Comparison of ENCODE assay signal across 20 cellular contexts in genomic region chr13:94090773-94091172, GRCh38.
DNase-seq lines count a peak whose midpoint lies in the region; ATAC-seq and TF ChIP-seq lines count a peak whose summit lies in the region.
"Had no signal": no experiment of that assay in that cellular context is flagged by ENCODE, and none has a peak within 500 bp of the region (broad histone marks: within the 10 kb centered on the region; RNA-seq: fewer than 3 reads in every experiment).

No MANE protein-coding gene starts in this region.

- no peak for TF ChIP-seq POLR2A in right lobe of liver (IDR thresholded peaks at IDR 0.05)

- no peak for TF ChIP-seq CTCF in heart right ventricle (IDR thresholded peaks at IDR 0.05)
- TF ChIP-seq CTCF in choroid plexus epithelial cell (conservative IDR thresholded peaks at IDR 0.05; ENCODE audit: low read depth, low read length) = no peak
- no peak for TF ChIP-seq CTCF in right lobe of liver (IDR thresholded peaks at IDR 0.05)
- no peak for TF ChIP-seq CTCF in tibial artery (IDR thresholded peaks at IDR 0.05)

- no peaks in the 10 kb centered on the region for H3K4me1 ChIP-seq in right cardiac atrium (ENCODE audit: control insufficient read depth, insufficient read depth, low read length)
- no peaks in the 10 kb centered on the region for H3K4me1 ChIP-seq in heart right ventricle
- no peaks in the 10 kb centered on the region for H3K4me1 ChIP-seq in right lobe of liver
- no peaks in the 10 kb centered on the region for H3K4me1 ChIP-seq in tibial artery
- H3K4me1 ChIP-seq: HAP-1 had no signal

- H3K36me3 ChIP-seq in heart right ventricle (no peaks in the 10 kb centered on the region), right lobe of liver (no peaks in the 10 kb centered on the region), tibial artery (no peaks in the 10 kb centered on the region)
- H3K36me3 ChIP-seq: BE2C, HAP-1 had no signal

- WGBS in right cardiac atrium = 1% methylated on average over 1 of the region's 1 CpG
- WGBS in heart right ventricle, 2 donors = 1 to 41% methylated on average over 1 of the region's 1 CpG
- WGBS in right lobe of liver (ENCODE audit: insufficient coverage, low coverage, low lambda C conversion rate, missing lambda C conversion rate) = 7% methylated on average over 1 of the region's 1 CpG

- H3K27ac ChIP-seq in right cardiac atrium (ENCODE audit: low read length) = no peak overlapping the region
- no peak overlapping the region for H3K27ac ChIP-seq in heart right ventricle
- peak overlapping the region in 1 of 3 donors; percentile 17 for H3K27ac ChIP-seq in right lobe of liver
- H3K27ac ChIP-seq in tibial artery = peak overlapping the region in 1 of 2 donors; percentile 8
- H3K27ac ChIP-seq: KMS-11 had no signal

- H3K27me3 ChIP-seq in right cardiac atrium (ENCODE audit: control insufficient read depth, insufficient read depth) = no peaks in the 10 kb centered on the region
- no peaks in the 10 kb centered on the region for H3K27me3 ChIP-seq in heart right ventricle
- H3K27me3 ChIP-seq in right lobe of liver = no peaks in the 10 kb centered on the region
- no peaks in the 10 kb centered on the region for H3K27me3 ChIP-seq in tibial artery
- H3K27me3 ChIP-seq: BE2C had no signal

- H3K9me3 ChIP-seq in right cardiac atrium (ENCODE audit: control insufficient read depth, low read length) (no peaks in the 10 kb centered on the region), heart right ventricle (peaks cover 0 to 21% (median 9%) of the 10 kb centered on the region in 11 donors), right lobe of liver (no peaks in the 10 kb centered on the region), tibial artery (peaks cover 0 to 5% (median 0%) of the 10 kb centered on the region in 3 donors)
- H3K9me3 ChIP-seq: BE2C had no signal

- peak overlapping the region; percentile 20 for H3K4me3 ChIP-seq in right cardiac atrium (ENCODE audit: low read length)
- H3K4me3 ChIP-seq in heart right ventricle = peak overlapping the region in 1 of 10 donors; percentile 13
- H3K4me3 ChIP-seq in choroid plexus epithelial cell (ENCODE audit: low read depth, low read length) = peak overlapping the region; percentile 28
- H3K4me3 ChIP-seq in right lobe of liver = peak overlapping the region in 1 of 3 donors; percentile 2
- peak overlapping the region; percentile 4 to 28 for H3K4me3 ChIP-seq in tibial artery
- H3K4me3 ChIP-seq: GM23338, HAP-1 had no signal

- DNase-seq in right cardiac atrium (no peak), heart right ventricle (no peak), choroid plexus epithelial cell (ENCODE audit: low read depth) (peak; percentile 58), right lobe of liver (no peak), tibial artery (no peak), DMS79 treated with DMSO at 0.1 percent for 48 hours (lab: John Stamatoyannopoulos, UW) (no peak), kidney glomerular epithelial cell (lab: John Stamatoyannopoulos, UW) (no peak)
- DNase-seq: COR-L47, DMS79, NCI-H1417, NCI-H1694 treated with DMSO at 0.1 percent for 48 hours, NCI-H2081 treated with DMSO at 0.1 percent for 48 hours, NCI-H446, NCI-H526 had no signal

- ATAC-seq in right cardiac atrium (no peak), heart right ventricle (no peak), right lobe of liver (peak; percentile 32 to 94 (median 46)), GM19463 (IDR thresholded peaks at IDR 0.05; ENCODE audit: unreplicated experiment) (no peak)
- ATAC-seq: GM23338, Right ventricle myocardium inferior had no signal

- intact Hi-C loops in right cardiac atrium (cut with DNase I) (no loop called here), heart right ventricle (cut with DNase I) (no loop called here), right lobe of liver (cut with DNase I) (no loop called here), tibial artery (cut with DNase I; ENCODE audit: low total_unique reads) (no loop called here)

Comparison
In these comparisons a context has a peak if more than half of its experiments do, and no peak if none do; other contexts are left out.
1. ATAC-seq: peak in right lobe of liver (4 of 4); none in right cardiac atrium (0 of 2), heart right ventricle (0 of 8) and GM19463 (single experiment).